15 cellular contexts compared by ENCODE assay signal in the genomic region with DNA sequence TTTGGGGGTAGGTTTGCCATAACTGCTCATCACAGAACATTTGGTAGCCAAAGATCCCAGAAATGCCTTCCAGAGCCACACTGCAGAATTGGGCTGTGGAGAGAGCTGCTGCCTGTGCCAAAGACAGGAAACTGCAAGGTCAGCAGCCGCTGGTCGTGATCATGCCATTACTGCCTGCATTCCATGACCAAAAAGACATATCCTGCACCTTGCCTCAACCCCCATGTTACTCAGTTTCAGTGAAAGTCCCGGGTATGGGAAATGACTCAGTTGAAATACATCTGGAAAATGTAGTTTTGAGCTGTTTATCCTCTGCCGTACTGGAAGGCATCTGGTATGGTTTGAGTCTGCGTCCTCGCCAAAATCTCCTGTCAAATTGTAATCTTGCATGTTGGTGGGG.
A peak's percentile ranks its signal among the peaks of the same experiment; 100 is the strongest.
DNase-seq lines count a peak whose midpoint lies in the region; ATAC-seq, FAIRE-seq and TF ChIP-seq lines count a peak whose summit lies in the region.
"Had no signal": no experiment of that assay in that cellular context is flagged by ENCODE, and none has a peak within 500 bp of the region (broad histone marks: within the 10 kb centered on the region; RNA-seq: fewer than 3 reads in every experiment).

No MANE protein-coding gene starts in this region.

- H3K36me3 ChIP-seq in bronchial epithelial cell (ENCODE audit: control insufficient read depth, insufficient read depth, low read length), result no peaks in the 10 kb centered on the region
- H3K36me3 ChIP-seq in kidney epithelial cell (ENCODE audit: control insufficient read depth, insufficient read depth, low read length), result no peaks in the 10 kb centered on the region

- POLR2A ChIA-PET in AG04449 (lab: Yijun Ruan, JAX), result no interaction called here

- peaks cover 44% of the 10 kb centered on the region for H3K27me3 Mint-ChIP-seq in activated T-helper 17 cell treated with anti-CD3 and anti-CD28 coated beads, Interleukin-2, amount 50 U/mL, for 72 hours

- DNase-seq in AG04449 (ENCODE audit: low read depth, low spot score), result peak; percentile 38
- peak; percentile 62 for DNase-seq in HTR-8/SVneo (ENCODE audit: insufficient read length, low spot score)
- DNase-seq in bronchial epithelial cell (ENCODE audit: low read depth), result peak; percentile 80
- peak; percentile 31 for DNase-seq in kidney epithelial cell (ENCODE audit: low read depth)
- no peak for DNase-seq in HUDEP-2 (lab: John Stamatoyannopoulos, UW; ENCODE audit: unreplicated experiment in 76 of 76)
- DNase-seq in NK-92 treated with Interleukin-12 subunit alpha and Interleukin-12 subunit beta, amount 100 ng/mL, for 24 hours (lab: John Stamatoyannopoulos, UW), result no peak
- no peak for DNase-seq in HuH-7 (ENCODE audit: low spot score)
- DNase-seq: activated CD4-positive, alpha-beta T cell treated with anti-CD3 and anti-CD28 coated beads, Interleukin-2, amount 50 U/mL, for 4 hours; activated naive CD4-positive, alpha-beta T cell treated with anti-CD3 and anti-CD28 coated beads, Interleukin-2, amount 10 ng/mL, durations not matched to agents 7 days and 5 days; effector CD4-positive, alpha-beta T cell; immature natural killer cell; MM.1S; NCI-H748 treated with DMSO at 0.1 percent for 48 hours; stimulated activated CD4-positive, alpha-beta T cell treated with anti-CD3 and anti-CD28 coated beads, Interleukin-2, amount 100 ng/mL, for 48 hours had no signal

- H3K27me3 ChIP-seq in bronchial epithelial cell (ENCODE audit: control insufficient read depth, insufficient read depth, low read length) (no peaks in the 10 kb centered on the region), kidney epithelial cell (ENCODE audit: control insufficient read depth, insufficient read depth, low read length) (no peaks in the 10 kb centered on the region)

- ATAC-seq in activated T-helper 17 cell treated with anti-CD3 and anti-CD28 coated beads, Interleukin-2, amount 50 U/mL, for 72 hours (replicated peaks), result no peak

- TF ChIP-seq CTCF in AG04449 (IDR thresholded peaks at IDR 0.05; ENCODE audit: insufficient read depth, low read length, missing control alignments) (no peak), bronchial epithelial cell (IDR thresholded peaks at IDR 0.05; ENCODE audit: insufficient read depth, low read length, severe bottlenecking) (no peak), kidney epithelial cell (IDR thresholded peaks at IDR 0.05; ENCODE audit: insufficient read depth, low read length, poor library complexity, severe bottlenecking) (no peak)

- H3K9me3 Mint-ChIP-seq in activated T-helper 17 cell treated with anti-CD3 and anti-CD28 coated beads, Interleukin-2, amount 50 U/mL, for 72 hours, result no peaks in the 10 kb centered on the region
- H3K9me3 Mint-ChIP-seq: activated naive CD4-positive, alpha-beta T cell treated with anti-CD3 and anti-CD28 coated beads, Interleukin-2, amount 10 ng/mL, durations not matched to agents 7 days and 5 days had no signal

- H3K4me3 Mint-ChIP-seq in activated T-helper 17 cell treated with anti-CD3 and anti-CD28 coated beads, Interleukin-2, amount 50 U/mL, for 72 hours, result no peak overlapping the region
- H3K4me3 Mint-ChIP-seq: activated naive CD4-positive, alpha-beta T cell treated with anti-CD3 and anti-CD28 coated beads, Interleukin-2, amount 10 ng/mL, durations not matched to agents 7 days and 5 days had no signal

- no peak overlapping the region for H3K4me3 ChIP-seq in AG04449 (ENCODE audit: low read depth, low read length)
- no peak overlapping the region for H3K4me3 ChIP-seq in bronchial epithelial cell (ENCODE audit: low read depth, low read length)
- no peak overlapping the region for H3K4me3 ChIP-seq in kidney epithelial cell (ENCODE audit: low read depth, low read length)

- H3K27ac Mint-ChIP-seq in activated T-helper 17 cell treated with anti-CD3 and anti-CD28 coated beads, Interleukin-2, amount 50 U/mL, for 72 hours, result no peak overlapping the region
- H3K27ac Mint-ChIP-seq: activated naive CD4-positive, alpha-beta T cell treated with anti-CD3 and anti-CD28 coated beads, Interleukin-2, amount 10 ng/mL, durations not matched to agents 7 days and 5 days had no signal

- H3K36me3 Mint-ChIP-seq in activated T-helper 17 cell treated with anti-CD3 and anti-CD28 coated beads, Interleukin-2, amount 50 U/mL, for 72 hours (ENCODE audit: low read depth), result no peaks in the 10 kb centered on the region
- H3K36me3 Mint-ChIP-seq: activated naive CD4-positive, alpha-beta T cell treated with anti-CD3 and anti-CD28 coated beads, Interleukin-2, amount 10 ng/mL, durations not matched to agents 7 days and 5 days; immature natural killer cell had no signal

- FAIRE-seq in HTR-8/SVneo (lab: Jason Lieb, UNC), result no peak
- no peak for FAIRE-seq in bronchial epithelial cell (lab: Jason Lieb, UNC)

- no peaks in the 10 kb centered on the region for H3K4me1 Mint-ChIP-seq in activated T-helper 17 cell treated with anti-CD3 and anti-CD28 coated beads, Interleukin-2, amount 50 U/mL, for 72 hours
- H3K4me1 Mint-ChIP-seq: activated naive CD4-positive, alpha-beta T cell treated with anti-CD3 and anti-CD28 coated beads, Interleukin-2, amount 10 ng/mL, durations not matched to agents 7 days and 5 days had no signal

- CTCF ChIA-PET in AG04449 (lab: Yijun Ruan, JAX), result interaction anchor here (0.7 to 3.6 kb wide), 8 partner anchors 9 to 105 kb away, joined by 3 to 18 read pairs (median 4); no protein-coding TSS in a partner anchor

Comparison
In these comparisons a context has a peak if more than half of its experiments do, and no peak if none do; other contexts are left out.
1. DNase-seq: peak in AG04449 (single experiment), HTR-8/SVneo (single experiment), bronchial epithelial cell (single experiment) and kidney epithelial cell (single experiment); none in HUDEP-2 (0 of 76), NK-92 treated with Interleukin-12 subunit alpha and Interleukin-12 subunit beta, amount 100 ng/mL, for 24 hours (single experiment) and HuH-7 (single experiment).